ENCODE assay signal across 20 cellular contexts in genomic region chr13:106593131-106593530, GRCh38.
DNase-seq lines count a peak whose midpoint lies in the region; FAIRE-seq and TF ChIP-seq lines count a peak whose summit lies in the region.
"Had no signal": no experiment of that assay in that cellular context is flagged by ENCODE, and none has a peak within 500 bp of the region (broad histone marks: within the 10 kb centered on the region; RNA-seq: fewer than 3 reads in every experiment).

No MANE protein-coding gene starts in this region.

- DNase-seq in AML-193 (lab: John Stamatoyannopoulos, UW) (peak; percentile 22 to 23), KBM-7 (peak; percentile 56), NB4 (ENCODE audit: low read depth) (peak; percentile 49), UCSD-AML1 (lab: John Stamatoyannopoulos, UW; ENCODE audit: unreplicated experiment) (peak; percentile 17), middle frontal gyrus (ENCODE audit: extremely low spot score, low spot score) (no peak), HTR-8/SVneo (ENCODE audit: insufficient read length, low spot score) (no peak), DMS79 (lab: John Stamatoyannopoulos, UW) (no peak), SW 1271 (lab: John Stamatoyannopoulos, UW) (no peak)
- DNase-seq: 8988T, DMS79 treated with DMSO at 0.1 percent for 48 hours, Karpas-422, NCI-H1105 treated with DMSO at 0.1 percent for 48 hours, NCI-H2081, NCI-H2171, NCI-H345, NCI-H524, NCI-H82, T-helper 1 cell had no signal

- no peak for TF ChIP-seq POLR2A in NB4 (IDR thresholded peaks at IDR 0.05; ENCODE audit: extremely low read depth, insufficient read length)

- FAIRE-seq in HTR-8/SVneo (lab: Jason Lieb, UNC), result no peak
- FAIRE-seq: GM19239, H1 had no signal

- no peak overlapping the region for H3K4me3 ChIP-seq in NB4 (ENCODE audit: low read depth, low read length)

- TF ChIP-seq CTCF in NB4 (IDR thresholded peaks at IDR 0.05; ENCODE audit: low read depth, low read length), result no peak

- in situ Hi-C loops in KBM-7 (cut with MboI; ENCODE audit: low pct_unique_long_range_greater_than_20kb, low sequenced_read_pairs), result no loop called here

Comparison
In these comparisons a context has a peak if more than half of its experiments do, and no peak if none do; other contexts are left out.
1. DNase-seq: peak in AML-193 (2 of 2), KBM-7 (single experiment), NB4 (single experiment) and UCSD-AML1 (single experiment); none in middle frontal gyrus (single experiment), HTR-8/SVneo (single experiment), DMS79 (single experiment) and SW 1271 (0 of 2).